In the genomic region with DNA sequence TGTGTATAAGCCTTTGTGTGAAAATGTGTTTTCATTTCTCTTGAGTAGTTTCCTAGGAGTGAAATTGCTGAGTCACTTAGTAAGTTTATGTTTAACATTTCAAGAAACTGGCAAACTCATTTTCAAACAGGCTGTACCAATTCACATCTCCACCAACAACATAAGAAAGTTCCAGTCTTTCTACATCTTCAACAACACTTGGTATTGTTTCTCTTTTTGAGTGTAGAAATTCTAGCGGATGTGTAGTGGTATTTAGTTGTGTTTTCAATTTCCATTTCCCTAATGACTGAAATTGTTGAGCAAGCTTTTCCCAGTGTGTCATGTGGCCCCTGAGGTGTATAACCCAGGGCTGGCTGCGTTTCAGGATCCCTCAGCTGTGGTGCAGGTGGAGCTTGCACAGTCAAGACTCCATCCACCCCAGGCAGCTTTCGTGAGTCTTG, we compare ENCODE assay signal across 9 cellular contexts.
A peak's percentile ranks its signal among the peaks of the same experiment; 100 is the strongest.
DNase-seq lines count a peak whose midpoint lies in the region; ATAC-seq, FAIRE-seq and TF ChIP-seq lines count a peak whose summit lies in the region.
"Had no signal": no experiment of that assay in that cellular context is flagged by ENCODE, and none has a peak within 500 bp of the region (broad histone marks: within the 10 kb centered on the region; RNA-seq: fewer than 3 reads in every experiment).

No MANE protein-coding gene starts in this region.

- no peaks in the 10 kb centered on the region for H3K36me3 Mint-ChIP-seq in activated CD4-positive, alpha-beta memory T cell treated with anti-CD3 and anti-CD28 coated beads, Interleukin-2, amount 10 ng/mL, durations not matched to agents 7 days and 5 days (ENCODE audit: low read depth)
- no peaks in the 10 kb centered on the region for H3K36me3 Mint-ChIP-seq in Caco-2 (ENCODE audit: insufficient read depth, unreplicated experiment)

- peaks cover 6% of the 10 kb centered on the region for H3K27me3 Mint-ChIP-seq in activated CD4-positive, alpha-beta memory T cell treated with anti-CD3 and anti-CD28 coated beads, Interleukin-2, amount 10 ng/mL, durations not matched to agents 7 days and 5 days
- peaks cover 3% of the 10 kb centered on the region for H3K27me3 Mint-ChIP-seq in Caco-2 (ENCODE audit: insufficient read depth, unreplicated experiment)

- FAIRE-seq in small intestine (lab: Jason Lieb, UNC), result no peak

- no peaks in the 10 kb centered on the region for H3K27me3 ChIP-seq in BLaER1 treated with 17β-estradiol and CSF1 and Interleukin-3, amounts not matched to agents 10 nM and 100 nM
- H3K27me3 ChIP-seq in small intestine (ENCODE audit: control insufficient read depth in 2 of 2, insufficient read depth in 2 of 2, low read length in 2 of 2) (no peaks in the 10 kb centered on the region), Caco-2 (replicated peaks; ENCODE audit: control insufficient read depth, insufficient read depth, low read length) (no peaks in the 10 kb centered on the region)

- no TSS peak for BruUV-seq in Caco-2 (replicated peaks; lab: Mats Ljungman, UMichigan)

- peak overlapping the region in 5 of 11 experiments; percentile 11 to 66 (median 35); a peak in 6 of 22 replicates for H3K27ac ChIP-seq in BLaER1 treated with 17β-estradiol and CSF1 and Interleukin-3, amounts not matched to agents 10 nM and 100 nM
- no peak overlapping the region for H3K27ac ChIP-seq in small intestine (ENCODE audit: low read depth in 1 of 2, low read length in 1 of 2)

- no peak overlapping the region for H3K27ac Mint-ChIP-seq in activated CD4-positive, alpha-beta memory T cell treated with anti-CD3 and anti-CD28 coated beads, Interleukin-2, amount 10 ng/mL, durations not matched to agents 7 days and 5 days
- no peak overlapping the region for H3K27ac Mint-ChIP-seq in Caco-2 (ENCODE audit: unreplicated experiment)

- intact Hi-C loops in lower leg skin (cut with DNase I; ENCODE audit: low total_unique reads), result no loop called here
- intact Hi-C loops in Caco-2 (cut with micrococcal nuclease; ENCODE audit: unreplicated experiment), result no loop called here

- peak overlapping the region in 8 of 11 experiments; percentile 0 to 63 (median 30); a peak in 12 of 22 replicates for H3K4me2 ChIP-seq in BLaER1 treated with 17β-estradiol and CSF1 and Interleukin-3, amounts not matched to agents 10 nM and 100 nM

- H3K4me3 Mint-ChIP-seq in activated CD4-positive, alpha-beta memory T cell treated with anti-CD3 and anti-CD28 coated beads, Interleukin-2, amount 10 ng/mL, durations not matched to agents 7 days and 5 days, result no peak overlapping the region
- no peak overlapping the region for H3K4me3 Mint-ChIP-seq in Caco-2 (ENCODE audit: unreplicated experiment)

- H3K9me3 ChIP-seq in BLaER1 treated with 17β-estradiol and CSF1 and Interleukin-3, amounts not matched to agents 10 nM and 100 nM (replicated peaks in 1 of 11), result peaks cover 0 to 23% (median 11%) of the 10 kb centered on the region in 11 experiments; a peak in 13 of 22 replicates
- H3K9me3 ChIP-seq in small intestine (ENCODE audit: control insufficient read depth, low read depth) (no peaks in the 10 kb centered on the region), Caco-2 (peaks cover under 1% of the 10 kb centered on the region; the same call in 1 of the 2 replicates)

- POLR2A ChIA-PET in activated CD4-positive, alpha-beta memory T cell treated with anti-CD3 and anti-CD28 coated beads, Interleukin-2, amount 10 ng/mL, durations not matched to agents 7 days and 5 days (lab: Charles Lee), result no interaction called here
- POLR2A ChIA-PET in Caco-2 (lab: Charles Lee), result no interaction called here

- no peak overlapping the region for H3K4me3 ChIP-seq in BLaER1 treated with 17β-estradiol and CSF1 and Interleukin-3, amounts not matched to agents 10 nM and 100 nM
- H3K4me3 ChIP-seq in lower leg skin (ENCODE audit: low read depth, poor library complexity, severe bottlenecking) (no peak overlapping the region), small intestine (ENCODE audit: low read depth in 1 of 2, low read length in 2 of 2) (no peak overlapping the region), Caco-2 (ENCODE audit: low read depth, low read length) (no peak overlapping the region)

- peaks cover 11% of the 10 kb centered on the region for H3K4me1 Mint-ChIP-seq in activated CD4-positive, alpha-beta memory T cell treated with anti-CD3 and anti-CD28 coated beads, Interleukin-2, amount 10 ng/mL, durations not matched to agents 7 days and 5 days
- H3K4me1 Mint-ChIP-seq in Caco-2 (ENCODE audit: low read depth, unreplicated experiment), result no peaks in the 10 kb centered on the region

- WGBS in lower leg skin, 2 donors, result 57 to 64% methylated on average over 3 of the region's 3 CpGs
- WGBS in small intestine, 3 donors, result 57 to 63% (median 58%) methylated on average over 3 of the region's 3 CpGs

- ATAC-seq in GM19043 (IDR thresholded peaks at IDR 0.05; ENCODE audit: low read depth, unreplicated experiment) (peak; percentile 89), HG03039 (IDR thresholded peaks at IDR 0.05; ENCODE audit: unreplicated experiment) (peak; percentile 94)
- ATAC-seq: Right ventricle myocardium inferior had no signal

- TF ChIP-seq CTCF in lower leg skin (IDR thresholded peaks at IDR 0.05) (no peak), Caco-2 (IDR thresholded peaks at IDR 0.05; ENCODE audit: insufficient read depth in 1 of 2, low read depth in 1 of 2, low read length in 1 of 2, severe bottlenecking in 1 of 2, unreplicated experiment in 1 of 2) (no peak)

- no peaks in the 10 kb centered on the region for H3K36me3 ChIP-seq in BLaER1 treated with 17β-estradiol and CSF1 and Interleukin-3, amounts not matched to agents 10 nM and 100 nM
- H3K36me3 ChIP-seq in small intestine (ENCODE audit: control insufficient read depth in 2 of 2, insufficient read depth in 2 of 2, low read length in 2 of 2), result no peaks in the 10 kb centered on the region
- no peaks in the 10 kb centered on the region for H3K36me3 ChIP-seq in Caco-2 (ENCODE audit: control insufficient read depth, insufficient read depth, low read length)

- no peaks in the 10 kb centered on the region for H4K20me1 ChIP-seq in BLaER1 treated with 17β-estradiol and CSF1 and Interleukin-3, amounts not matched to agents 10 nM and 100 nM

- TF ChIP-seq POLR2A in lower leg skin (IDR thresholded peaks at IDR 0.05), result no peak

- peak overlapping the region in 1 of 11 experiments; percentile 36; a peak in 1 of 22 replicates for H3K9ac ChIP-seq in BLaER1 treated with 17β-estradiol and CSF1 and Interleukin-3, amounts not matched to agents 10 nM and 100 nM

- peaks cover 2% of the 10 kb centered on the region for H3K9me3 Mint-ChIP-seq in activated CD4-positive, alpha-beta memory T cell treated with anti-CD3 and anti-CD28 coated beads, Interleukin-2, amount 10 ng/mL, durations not matched to agents 7 days and 5 days
- no peaks in the 10 kb centered on the region for H3K9me3 Mint-ChIP-seq in Caco-2 (ENCODE audit: unreplicated experiment)

- peaks cover 0 to 22% (median 13%) of the 10 kb centered on the region in 10 experiments; a peak in 12 of 20 replicates for H3K4me1 ChIP-seq in BLaER1 treated with 17β-estradiol and CSF1 and Interleukin-3, amounts not matched to agents 10 nM and 100 nM
- no peaks in the 10 kb centered on the region for H3K4me1 ChIP-seq in small intestine (ENCODE audit: control insufficient read depth in 2 of 2, insufficient read depth in 1 of 2, low read depth in 1 of 2, low read length in 1 of 2)
- H3K4me1 ChIP-seq in Caco-2, result no peaks in the 10 kb centered on the region

- peak; percentile 31 for DNase-seq in activated CD4-positive, alpha-beta memory T cell treated with anti-CD3 and anti-CD28 coated beads, Interleukin-2, amount 10 ng/mL, durations not matched to agents 7 days and 5 days
- DNase-seq in HPDE6-E6E7 (ENCODE audit: extremely low spot score), result no peak
- DNase-seq in lower leg skin (ENCODE audit: low spot score in 2 of 2), result no peak
- no peak for DNase-seq in small intestine
- no peak for DNase-seq in Caco-2

- CTCF ChIA-PET in activated CD4-positive, alpha-beta memory T cell treated with anti-CD3 and anti-CD28 coated beads, Interleukin-2, amount 10 ng/mL, durations not matched to agents 7 days and 5 days (lab: Charles Lee), result no interaction called here
- CTCF ChIA-PET in Caco-2 (lab: Charles Lee), result no interaction called here
